8 cellular contexts compared by ENCODE assay signal in the genomic region with DNA sequence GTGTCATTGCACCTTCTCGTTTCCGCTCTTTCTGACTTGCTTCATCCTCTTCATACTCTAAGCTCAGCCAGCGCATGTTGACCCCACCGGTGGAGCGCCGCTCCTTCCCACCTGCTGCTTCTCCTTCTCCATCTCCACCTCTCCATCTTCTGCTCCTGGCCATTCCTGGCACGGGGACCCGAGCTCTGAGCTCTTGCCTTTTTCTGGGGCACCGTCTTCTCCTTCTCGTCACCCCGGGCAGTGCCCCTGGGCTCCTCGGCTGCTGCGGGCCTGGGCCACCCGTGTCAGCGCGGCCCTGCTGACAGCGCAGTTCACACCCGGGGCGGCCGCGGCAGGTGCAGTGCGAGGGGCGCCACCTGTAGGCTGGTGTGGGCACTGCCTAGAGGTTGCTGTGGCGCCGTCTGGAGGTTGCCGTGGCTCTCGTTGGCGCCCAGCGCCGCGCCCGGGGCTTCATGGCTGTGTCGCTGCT. TPM values are rescaled to one million over a fixed set of nuclear protein-coding genes. Genes with fewer than 3 reads are reported as not detected.
DNase-seq lines count a peak whose midpoint lies in the region; ATAC-seq, FAIRE-seq and TF ChIP-seq lines count a peak whose summit lies in the region.
"Not testable (repeated sequence)": the region's sequence is repeated elsewhere in the genome, so short reads cannot be mapped to it uniquely, and the experiment has no call there.

No MANE protein-coding gene starts in this region.

- intact Hi-C loops in activated T-helper 1 cell treated with anti-CD3 and anti-CD28 coated beads, Interleukin-12 subunit alpha, Interleukin-12 subunit beta, Interleukin-2, Interleukin-4 antibody, amounts not matched to agents 30 ng/mL and 10 ng/mL and 1 ng/mL, durations not matched to agents 14 hours and 24 hours and 36 hours (cut with micrococcal nuclease); esophagus muscularis mucosa (cut with DNase I): not testable (repeated sequence)

- TF ChIP-seq POLR2A in GM12892 (IDR thresholded peaks at IDR 0.05; ENCODE audit: low read depth, low read length); esophagus muscularis mucosa (IDR thresholded peaks at IDR 0.05; ENCODE audit: low read depth): not testable (repeated sequence)

- ATAC-seq in GM21515 (IDR thresholded peaks at IDR 0.05; ENCODE audit: unreplicated experiment) (peak; percentile 96), HG03097 (IDR thresholded peaks at IDR 0.05; ENCODE audit: low FRiP score, unreplicated experiment) (peak; percentile 97), T-cell (replicated peaks in 1 of 4) (peak; percentile 96 to 99 (median 98))
- ATAC-seq in stimulated activated naive B cell treated with anti-CD40 and anti-IgM and Interleukin-4, amounts not matched to agents 10 μg/mL and 1 μg/mL and 100 μg/mL, for 72 hours (replicated peaks): peak; percentile 96 to 97

- not testable (repeated sequence) for H3K4me1 Mint-ChIP-seq in T-cell; activated T-helper 1 cell treated with anti-CD3 and anti-CD28 coated beads, Interleukin-12 subunit alpha, Interleukin-12 subunit beta, Interleukin-2, Interleukin-4 antibody, amounts not matched to agents 30 ng/mL and 10 ng/mL and 1 ng/mL, durations not matched to agents 14 hours and 24 hours and 36 hours (ENCODE audit: low read depth); neural crest cell; stimulated activated naive B cell treated with anti-CD40 and anti-IgM and Interleukin-4, amounts not matched to agents 10 μg/mL and 1 μg/mL and 100 μg/mL, for 72 hours

- H3K27me3 ChIP-seq in esophagus muscularis mucosa: not testable (repeated sequence)

- not testable (repeated sequence) for DNase-seq in GM12892 (ENCODE audit: insufficient read length); esophagus muscularis mucosa (ENCODE audit: extremely low spot score)
- DNase-seq in T-cell: peak in 32 of 34 experiments; percentile 1 to 69 (median 39)
- peak; percentile 63 for DNase-seq in activated T-helper 1 cell treated with anti-CD3 and anti-CD28 coated beads, Interleukin-12 subunit alpha, Interleukin-12 subunit beta, Interleukin-2, Interleukin-4 antibody, amounts not matched to agents 30 ng/mL and 10 ng/mL and 1 ng/mL, durations not matched to agents 14 hours and 24 hours and 36 hours (ENCODE audit: low spot score)
- peak; percentile 18 for DNase-seq in neural crest cell (ENCODE audit: low read depth, low spot score)
- peak; percentile 51 for DNase-seq in stimulated activated naive B cell treated with anti-CD40 and anti-IgM and Interleukin-4, amounts not matched to agents 10 μg/mL and 1 μg/mL and 100 μg/mL, for 72 hours

- not testable (repeated sequence) for H3K9me3 ChIP-seq in esophagus muscularis mucosa

- H3K9me3 Mint-ChIP-seq in T-cell; activated T-helper 1 cell treated with anti-CD3 and anti-CD28 coated beads, Interleukin-12 subunit alpha, Interleukin-12 subunit beta, Interleukin-2, Interleukin-4 antibody, amounts not matched to agents 30 ng/mL and 10 ng/mL and 1 ng/mL, durations not matched to agents 14 hours and 24 hours and 36 hours; neural crest cell; stimulated activated naive B cell treated with anti-CD40 and anti-IgM and Interleukin-4, amounts not matched to agents 10 μg/mL and 1 μg/mL and 100 μg/mL, for 72 hours: not testable (repeated sequence)

- H3K36me3 ChIP-seq in esophagus muscularis mucosa: not testable (repeated sequence)

- WGBS in esophagus muscularis mucosa: 15% methylated on average over 23 of the region's 33 CpGs

- TF ChIP-seq CTCF in esophagus muscularis mucosa (IDR thresholded peaks at IDR 0.05): peak in 2 of 3 experiments; percentile 14 to 30
- TF ChIP-seq CTCF in neural crest cell (conservative IDR thresholded peaks at IDR 0.05): peak; percentile 52

- peak overlapping the region in 1 of 4 donors; percentile 43 for H3K27ac ChIP-seq in esophagus muscularis mucosa (replicated peaks in 1 of 4)

- TF ChIP-seq EP300 in esophagus muscularis mucosa (IDR thresholded peaks at IDR 0.05): not testable (repeated sequence)

- CTCF ChIA-PET in T-cell (lab: Charles Lee): not testable (repeated sequence)

- not testable (repeated sequence) for H3K27ac Mint-ChIP-seq in T-cell; activated T-helper 1 cell treated with anti-CD3 and anti-CD28 coated beads, Interleukin-12 subunit alpha, Interleukin-12 subunit beta, Interleukin-2, Interleukin-4 antibody, amounts not matched to agents 30 ng/mL and 10 ng/mL and 1 ng/mL, durations not matched to agents 14 hours and 24 hours and 36 hours; neural crest cell (ENCODE audit: unreplicated experiment)
- H3K27ac Mint-ChIP-seq in stimulated activated naive B cell treated with anti-CD40 and anti-IgM and Interleukin-4, amounts not matched to agents 10 μg/mL and 1 μg/mL and 100 μg/mL, for 72 hours: peak overlapping the region; percentile 79

- H3K4me3 Mint-ChIP-seq in T-cell, neural crest cell: not testable (repeated sequence)
- H3K4me3 Mint-ChIP-seq in activated T-helper 1 cell treated with anti-CD3 and anti-CD28 coated beads, Interleukin-12 subunit alpha, Interleukin-12 subunit beta, Interleukin-2, Interleukin-4 antibody, amounts not matched to agents 30 ng/mL and 10 ng/mL and 1 ng/mL, durations not matched to agents 14 hours and 24 hours and 36 hours: peak overlapping the region; percentile 22
- peak overlapping the region; percentile 82 to 85 for H3K4me3 Mint-ChIP-seq in stimulated activated naive B cell treated with anti-CD40 and anti-IgM and Interleukin-4, amounts not matched to agents 10 μg/mL and 1 μg/mL and 100 μg/mL, for 72 hours

- POLR2A ChIA-PET in T-cell (lab: Charles Lee): not testable (repeated sequence)

- not testable (repeated sequence) for H3K36me3 Mint-ChIP-seq in T-cell; activated T-helper 1 cell treated with anti-CD3 and anti-CD28 coated beads, Interleukin-12 subunit alpha, Interleukin-12 subunit beta, Interleukin-2, Interleukin-4 antibody, amounts not matched to agents 30 ng/mL and 10 ng/mL and 1 ng/mL, durations not matched to agents 14 hours and 24 hours and 36 hours (ENCODE audit: low read depth); neural crest cell (ENCODE audit: low read depth); stimulated activated naive B cell treated with anti-CD40 and anti-IgM and Interleukin-4, amounts not matched to agents 10 μg/mL and 1 μg/mL and 100 μg/mL, for 72 hours

- FAIRE-seq in GM12892 (lab: Jason Lieb, UNC): peak; percentile 95

- H3K4me1 ChIP-seq in esophagus muscularis mucosa: not testable (repeated sequence)

- H3K27me3 Mint-ChIP-seq in T-cell; activated T-helper 1 cell treated with anti-CD3 and anti-CD28 coated beads, Interleukin-12 subunit alpha, Interleukin-12 subunit beta, Interleukin-2, Interleukin-4 antibody, amounts not matched to agents 30 ng/mL and 10 ng/mL and 1 ng/mL, durations not matched to agents 14 hours and 24 hours and 36 hours (ENCODE audit: insufficient read depth); neural crest cell (ENCODE audit: low read depth); stimulated activated naive B cell treated with anti-CD40 and anti-IgM and Interleukin-4, amounts not matched to agents 10 μg/mL and 1 μg/mL and 100 μg/mL, for 72 hours: not testable (repeated sequence)

- H3K4me3 ChIP-seq in esophagus muscularis mucosa: peak overlapping the region in 3 of 4 donors; percentile 24 to 45 (median 41)

RNA-seq across cellular contexts. Expression of a gene that starts 1.6 kb away (rescaled TPM):
- polyA plus RNA-seq in GM12892 (2012; ENCODE audit: missing spikeins): 3.4 TPM
- total RNA-seq in T-cell (1 to 10 TPM; 3.8 to 6.6 (median 4.5) TPM), esophagus muscularis mucosa (1 to 10 TPM in 2 of 4 donors, under 1 TPM in 2; 0.66 to 2.2 (median 1.3) TPM), neural crest cell (1.6 and 3.7 TPM in 2 replicates)
- 2.4 and 5.3 TPM in 2 replicates for total RNA-seq in activated T-helper 1 cell treated with anti-CD3 and anti-CD28 coated beads, Interleukin-12 subunit alpha, Interleukin-12 subunit beta, Interleukin-2, Interleukin-4 antibody, amounts not matched to agents 30 ng/mL and 10 ng/mL and 1 ng/mL, durations not matched to agents 14 hours and 24 hours and 36 hours

RNA-seq across cellular contexts. Expression of a gene that starts 38.8 kb away (rescaled TPM):
- polyA plus RNA-seq in GM12892 (2012; ENCODE audit: missing spikeins): 261 TPM
- total RNA-seq in T-cell: 100 to 1,000 TPM; 196 to 414 (median 337) TPM
- total RNA-seq in activated T-helper 1 cell treated with anti-CD3 and anti-CD28 coated beads, Interleukin-12 subunit alpha, Interleukin-12 subunit beta, Interleukin-2, Interleukin-4 antibody, amounts not matched to agents 30 ng/mL and 10 ng/mL and 1 ng/mL, durations not matched to agents 14 hours and 24 hours and 36 hours: 1,175 and 1,207 TPM in 2 replicates
- 100 to 1,000 TPM in 3 of 4 donors, 10 to 100 TPM in 1; 84.7 to 422 (median 203) TPM for total RNA-seq in esophagus muscularis mucosa
- total RNA-seq in neural crest cell: 901 and 985 TPM in 2 replicates
